Comparison of ENCODE assay signal across 12 cellular contexts in the genomic region with DNA sequence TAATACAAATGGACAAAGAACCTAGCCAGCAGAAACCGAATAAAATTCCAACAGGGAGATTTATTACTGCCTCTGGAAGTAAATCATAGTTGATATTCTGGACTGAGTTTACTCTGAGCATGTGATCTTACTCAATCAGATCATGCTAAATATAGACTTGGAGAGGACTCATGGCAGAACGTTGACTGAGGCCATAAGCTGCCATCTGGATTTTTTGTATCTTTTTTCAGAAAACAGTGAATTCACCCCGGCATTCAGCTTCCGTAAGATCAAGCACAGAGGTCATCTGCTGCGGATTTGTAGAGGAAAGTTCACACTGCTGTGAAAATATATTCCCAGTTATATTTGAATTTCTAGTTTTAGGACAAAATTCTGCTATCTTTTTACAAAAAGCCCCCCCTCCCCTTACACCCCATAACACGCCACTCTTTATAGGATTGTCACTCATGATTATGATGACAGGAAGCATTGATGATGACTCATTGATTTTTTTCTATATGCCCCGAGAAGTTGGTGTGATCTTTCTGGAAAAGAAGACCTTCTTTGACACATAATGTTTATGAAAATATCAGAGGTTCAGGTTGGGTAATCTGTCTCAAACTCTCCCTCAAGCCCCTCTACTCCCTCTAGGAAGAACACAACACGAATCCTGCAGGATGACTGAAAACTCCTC.
DNase-seq lines count a peak whose midpoint lies in the region; ATAC-seq and TF ChIP-seq lines count a peak whose summit lies in the region.
"Had no signal": no experiment of that assay in that cellular context is flagged by ENCODE, and none has a peak within 500 bp of the region (broad histone marks: within the 10 kb centered on the region; RNA-seq: fewer than 3 reads in every experiment).

No MANE protein-coding gene starts in this region.

- DNase-seq in AG08396 (ENCODE audit: low spot score) (peak; percentile 38), WERI-Rb-1 (no peak), fibroblast of villous mesenchyme (ENCODE audit: low read depth) (peak; percentile 75), prostate gland (ENCODE audit: low spot score) (no peak), H7 (no peak), GDM1 (lab: John Stamatoyannopoulos, UW) (no peak), NCI-H1105 treated with DMSO at 0.1 percent for 48 hours (lab: John Stamatoyannopoulos, UW) (no peak)
- DNase-seq: mammary epithelial cell, NCI-H526 had no signal

- H3K27ac ChIP-seq in WERI-Rb-1 (peak overlapping the region; percentile 82), prostate gland (peak overlapping the region; percentile 62 to 72)
- H3K27ac ChIP-seq: C4-2B had no signal

- no peak for TF ChIP-seq POLR2A in prostate gland (IDR thresholded peaks at IDR 0.05)

- 37% methylated on average over 8 of the region's 8 CpGs for WGBS in prostate gland

- H3K9me3 ChIP-seq in WERI-Rb-1 (ENCODE audit: severe bottlenecking) (peaks cover 16% of the 10 kb centered on the region), prostate gland (no peaks in the 10 kb centered on the region)

- no peak for ATAC-seq in HG02588 (IDR thresholded peaks at IDR 0.05; ENCODE audit: unreplicated experiment)
- ATAC-seq: activated CD4-positive, CD25-positive, alpha-beta regulatory T cell treated with anti-CD3 and anti-CD28 coated beads, Interleukin-2, amount 50 U/mL, for 24 hours had no signal

- H3K4me1 ChIP-seq in prostate gland (replicated peaks), result peaks cover 13% of the 10 kb centered on the region

- H3K4me3 ChIP-seq in WERI-Rb-1 (ENCODE audit: low read depth, low read length) (no peak overlapping the region), fibroblast of villous mesenchyme (ENCODE audit: low read depth, low read length) (no peak overlapping the region), prostate gland (no peak overlapping the region), H7 (ENCODE audit: insufficient read depth, low read depth, low read length) (no peak overlapping the region)

- H3K27me3 ChIP-seq in WERI-Rb-1 (ENCODE audit: insufficient read depth, low read depth, severe bottlenecking) (no peaks in the 10 kb centered on the region), prostate gland (replicated peaks; ENCODE audit: insufficient read depth) (no peaks in the 10 kb centered on the region), H7 (ENCODE audit: control insufficient read depth, insufficient read depth, low read length) (no peaks in the 10 kb centered on the region)

- H3K36me3 ChIP-seq in WERI-Rb-1 (no peaks in the 10 kb centered on the region), prostate gland (no peaks in the 10 kb centered on the region), H7 (replicated peaks; ENCODE audit: control insufficient read depth, insufficient read depth, low read length) (no peaks in the 10 kb centered on the region)

- intact Hi-C loops in prostate gland (cut with DNase I), result loop anchor here (5.0 to 10.0 kb wide), 3 partner anchors 47 to 209 kb away; no protein-coding TSS in a partner anchor

- TF ChIP-seq CTCF in WERI-Rb-1 (IDR thresholded peaks at IDR 0.05; ENCODE audit: low read depth, low read length) (no peak), fibroblast of villous mesenchyme (IDR thresholded peaks at IDR 0.05; ENCODE audit: insufficient read depth, low read depth, low read length) (no peak), prostate gland (IDR thresholded peaks at IDR 0.05) (no peak)

Comparison
In these comparisons a context has a peak if more than half of its experiments do, and no peak if none do; other contexts are left out.
1. DNase-seq: peak in AG08396 (single experiment) and fibroblast of villous mesenchyme (single experiment); none in WERI-Rb-1 (single experiment), prostate gland (single experiment), H7 (single experiment), GDM1 (single experiment) and NCI-H1105 treated with DMSO at 0.1 percent for 48 hours (single experiment).